In genomic region chr5:158841481-158841880, GRCh38 we compare ENCODE assay signal across 1 cellular context.
A peak's percentile ranks its signal among the peaks of the same experiment; 100 is the strongest.
TF ChIP-seq lines count a peak whose summit lies in the region.

No MANE protein-coding gene starts in this region.

TF ChIP-seq in GM12878, 131 proteins besides CTCF, POLR2A, EP300 and RAD21 (continued from another document):
- TF ChIP-seq, protein P1, sequence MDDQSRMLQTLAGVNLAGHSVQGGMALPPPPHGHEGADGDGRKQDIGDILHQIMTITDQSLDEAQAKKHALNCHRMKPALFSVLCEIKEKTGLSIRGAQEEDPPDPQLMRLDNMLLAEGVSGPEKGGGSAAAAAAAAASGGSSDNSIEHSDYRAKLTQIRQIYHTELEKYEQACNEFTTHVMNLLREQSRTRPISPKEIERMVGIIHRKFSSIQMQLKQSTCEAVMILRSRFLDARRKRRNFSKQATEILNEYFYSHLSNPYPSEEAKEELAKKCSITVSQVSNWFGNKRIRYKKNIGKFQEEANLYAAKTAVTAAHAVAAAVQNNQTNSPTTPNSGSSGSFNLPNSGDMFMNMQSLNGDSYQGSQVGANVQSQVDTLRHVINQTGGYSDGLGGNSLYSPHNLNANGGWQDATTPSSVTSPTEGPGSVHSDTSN (IDR thresholded peaks at IDR 0.05; ENCODE audit: insufficient replicate concordance, low read depth, low read length), result peak; percentile 59
